21 cellular contexts compared by ENCODE assay signal in the genomic region with DNA sequence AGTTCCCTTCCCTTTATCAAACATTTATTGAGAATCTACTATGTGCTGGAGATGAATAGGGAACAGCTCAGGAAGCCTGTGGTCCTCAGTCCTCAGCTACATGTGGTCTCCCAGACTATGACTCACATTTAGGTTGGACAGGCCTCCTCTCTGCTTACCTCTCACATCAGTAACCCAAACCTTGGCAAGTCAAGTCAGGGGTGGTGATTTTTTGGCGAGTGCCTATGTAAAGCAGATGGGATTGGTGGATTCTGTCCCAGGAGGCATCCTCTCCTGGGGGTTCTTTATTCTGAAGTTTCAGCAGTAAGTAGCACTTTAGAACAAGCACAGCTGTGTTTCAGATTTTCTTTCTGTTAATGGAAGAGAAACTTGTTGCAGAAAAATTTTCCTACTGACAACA.
DNase-seq lines count a peak whose midpoint lies in the region; ATAC-seq and TF ChIP-seq lines count a peak whose summit lies in the region.
"Had no signal": no experiment of that assay in that cellular context is flagged by ENCODE, and none has a peak within 500 bp of the region (broad histone marks: within the 10 kb centered on the region; RNA-seq: fewer than 3 reads in every experiment).

No MANE protein-coding gene starts in this region.

- ATAC-seq in left ventricle myocardium superior = peak; percentile 72
- ATAC-seq: GM12878 had no signal

- no peak overlapping the region for H3K27ac Mint-ChIP-seq in osteocyte (ENCODE audit: unreplicated experiment)
- H3K27ac Mint-ChIP-seq: B cell; CD4-positive, CD25-positive, alpha-beta regulatory T cell; CD8-positive, alpha-beta memory T cell had no signal

- TF ChIP-seq CTCF in left ventricle myocardium inferior (IDR thresholded peaks at IDR 0.05; ENCODE audit: borderline replicate concordance) (no peak), osteocyte (IDR thresholded peaks at IDR 0.05) (no peak)

- H3K9me3 Mint-ChIP-seq in osteocyte (ENCODE audit: unreplicated experiment) = peaks cover 25% of the 10 kb centered on the region

- no peaks in the 10 kb centered on the region for H3K36me3 Mint-ChIP-seq in osteocyte (ENCODE audit: unreplicated experiment)
- H3K36me3 Mint-ChIP-seq: CD4-positive, CD25-positive, alpha-beta regulatory T cell; CD8-positive, alpha-beta memory T cell had no signal

- no peak overlapping the region for H3K27ac ChIP-seq in left ventricle myocardium inferior (replicated peaks)
- H3K27ac ChIP-seq: 22Rv1, BLaER1, C4-2B, GM23248 had no signal

- H3K4me3 ChIP-seq in left ventricle myocardium inferior = no peak overlapping the region
- H3K4me3 ChIP-seq: BLaER1, GM12878, GM23248 had no signal

- H3K9me3 ChIP-seq in left ventricle myocardium inferior (replicated peaks) = peaks cover 12% of the 10 kb centered on the region

- intact Hi-C loops in left ventricle myocardium superior (cut with micrococcal nuclease) (no loop called here), left ventricle myocardium inferior (cut with micrococcal nuclease) (no loop called here), posterior vena cava (cut with DNase I) (no loop called here)

- H3K27me3 Mint-ChIP-seq in osteocyte (ENCODE audit: unreplicated experiment) = no peaks in the 10 kb centered on the region

- H3K36me3 ChIP-seq in left ventricle myocardium inferior = no peaks in the 10 kb centered on the region
- H3K36me3 ChIP-seq: BLaER1 had no signal

- H3K4me1 ChIP-seq in left ventricle myocardium inferior = no peaks in the 10 kb centered on the region

- no peak overlapping the region for H3K4me3 Mint-ChIP-seq in osteocyte (ENCODE audit: unreplicated experiment)
- H3K4me3 Mint-ChIP-seq: B cell; CD4-positive, CD25-positive, alpha-beta regulatory T cell; CD8-positive, alpha-beta memory T cell had no signal

- peaks cover 29% of the 10 kb centered on the region for H3K27me3 ChIP-seq in left ventricle myocardium inferior (ENCODE audit: low read depth)
- H3K27me3 ChIP-seq: BLaER1 had no signal

- H3K4me1 Mint-ChIP-seq in osteocyte (ENCODE audit: unreplicated experiment) = no peaks in the 10 kb centered on the region
- H3K4me1 Mint-ChIP-seq: B cell; CD4-positive, CD25-positive, alpha-beta regulatory T cell; CD8-positive, alpha-beta memory T cell had no signal

- DNase-seq in NCI-H2171 treated with DMSO at 0.1 percent for 48 hours (lab: John Stamatoyannopoulos, UW) (peak; percentile 50), NCI-H2171 (lab: John Stamatoyannopoulos, UW) (no peak), left ventricle myocardium superior (no peak), left ventricle myocardium inferior (no peak), osteocyte (ENCODE audit: extremely low spot score, unreplicated experiment) (peak; percentile 27), posterior vena cava (ENCODE audit: low spot score) (no peak)
- no peak for DNase-seq in stimulated activated CD8-positive, alpha-beta memory T cell treated with anti-CD3 and anti-CD28 coated beads, Interleukin-4, amount 100 ng/mL, for 48 hours
- DNase-seq: CD4-positive, CD25-positive, alpha-beta regulatory T cell; CD8-positive, alpha-beta memory T cell; DMS 273 treated with DMSO at 0.1 percent for 48 hours; DMS79; EL; GDM1; GM23248; H7; HCEC 1CT had no signal

Comparison
In these comparisons a context has a peak if more than half of its experiments do, and no peak if none do; other contexts are left out.
1. DNase-seq: peak in NCI-H2171 treated with DMSO at 0.1 percent for 48 hours (single experiment) and osteocyte (single experiment); none in NCI-H2171 (single experiment), left ventricle myocardium superior (single experiment), left ventricle myocardium inferior (single experiment), posterior vena cava (single experiment) and stimulated activated CD8-positive, alpha-beta memory T cell treated with anti-CD3 and anti-CD28 coated beads, Interleukin-4, amount 100 ng/mL, for 48 hours (single experiment).